8 cellular contexts compared by ENCODE assay signal in genomic region chr3:136752046-136752326, GRCh38. TPM values are rescaled to one million over a fixed set of nuclear protein-coding genes. Genes with fewer than 3 reads are reported as not detected.
A peak's percentile ranks its signal among the peaks of the same experiment; 100 is the strongest.
DNase-seq lines count a peak whose midpoint lies in the region; ATAC-seq, FAIRE-seq and TF ChIP-seq lines count a peak whose summit lies in the region.

No MANE protein-coding gene starts in this region.

- WGBS in HepG2 (ENCODE audit: low lambda C conversion rate): 0% methylated on average over 17 of the region's 41 CpGs
- 0 to 1% methylated on average over 16 to 31 of the region's 41 CpGs for WGBS in tibial nerve, 2 donors

- H3K4me3 Mint-ChIP-seq in brain: peak overlapping the region; percentile 81 to 92 (median 88)

- CTCF ChIA-PET in HepG2 (lab: Yijun Ruan, JAX; ENCODE audit: low intra/inter-chr PET ratio, low total read pairs): interaction anchor here (0.9 to 2.2 kb wide), 5 partner anchors 18 to 681 kb away, joined by 3 to 11 read pairs (median 8); no protein-coding TSS in a partner anchor

- DNase-seq in SIG-M5 treated with dmso at 0.1 percent for 504 hours (lab: John Stamatoyannopoulos, UW; ENCODE audit: unreplicated experiment) (peak; percentile 66), SIG-M5 (lab: John Stamatoyannopoulos, UW) (no peak), H54 (ENCODE audit: insufficient read length, low spot score) (peak; percentile 25), NCI-H146 (lab: John Stamatoyannopoulos, UW) (peak; percentile 89), HepG2 (ENCODE audit: low spot score) (no peak), tibial nerve (ENCODE audit: low spot score in 2 of 2) (no peak), OCI-M1 (lab: John Stamatoyannopoulos, UW) (no peak)

- peak; percentile 56 for ATAC-seq in HepG2

- H3K79me2 ChIP-seq in HepG2 (ENCODE audit: insufficient read depth, low read length): peaks cover 42% of the 10 kb centered on the region

- no peaks in the 10 kb centered on the region for H3K9me3 Mint-ChIP-seq in brain

- H3K27ac ChIP-seq in HepG2 (ENCODE audit: extremely low read length, insufficient read depth, low read length) (peak overlapping the region; percentile 94), tibial nerve (peak overlapping the region; percentile 98 to 100 (median 98))

- H3K27ac Mint-ChIP-seq in brain: peak overlapping the region; percentile 98 to 100 (median 99)

- no peaks in the 10 kb centered on the region for H3K9me3 ChIP-seq in HepG2 (ENCODE audit: low read length)
- H3K9me3 ChIP-seq in tibial nerve: no peaks in the 10 kb centered on the region

- peak overlapping the region; percentile 67 to 74 (median 68); a peak in 5 of 6 replicates for H3K4me3 ChIP-seq in HepG2 (replicated peaks in 1 of 3; ENCODE audit: insufficient read depth in 1 of 3, low read depth in 2 of 3, low read length in 3 of 3)
- H3K4me3 ChIP-seq in tibial nerve: peak overlapping the region; percentile 82 to 94 (median 88)

- no peak for TF ChIP-seq EP300 in HepG2 (IDR thresholded peaks at IDR 0.05; ENCODE audit: low read depth in 2 of 2, low read length in 2 of 2)
- no peak for TF ChIP-seq EP300 in HepG2 (CRISPR knock-in tag; IDR thresholded peaks at IDR 0.05; ENCODE audit: borderline replicate concordance)
- no peak for TF ChIP-seq EP300 in tibial nerve (IDR thresholded peaks at IDR 0.05)

- no peaks in the 10 kb centered on the region for H3K27me3 Mint-ChIP-seq in brain

- no peak for TF ChIP-seq CTCF in brain (conservative IDR thresholded peaks at IDR 0.05)
- TF ChIP-seq CTCF in HepG2 (CRISPR knock-in tag; IDR thresholded peaks at IDR 0.05): no peak
- no peak for TF ChIP-seq CTCF in tibial nerve (IDR thresholded peaks at IDR 0.05)

- no peak for TF ChIP-seq RAD21 in HepG2 (CRISPR knock-in tag; IDR thresholded peaks at IDR 0.05)

- in situ Hi-C loops in HepG2 (cut with HindIII; ENCODE audit: extremely low pct_ligation_motif_present, low pct_unique_long_range_greater_than_20kb): loop anchor here (10.0 kb wide), 2 partner anchors 357 to 677 kb away; no protein-coding TSS in a partner anchor

- H3K4me2 ChIP-seq in HepG2 (ENCODE audit: low read depth, low read length): peak overlapping the region; percentile 18; the same call in 1 of the 2 replicates

- H3K4me1 ChIP-seq in HepG2 (ENCODE audit: insufficient read depth, low read length) (peaks cover 31% of the 10 kb centered on the region), tibial nerve (peaks cover 0 to 49% (median 18%) of the 10 kb centered on the region in 4 donors)

- BruUV-seq in HepG2 (replicated peaks; lab: Mats Ljungman, UMichigan): no TSS peak

- peak overlapping the region; percentile 84 for H3K9ac ChIP-seq in HepG2 (ENCODE audit: insufficient read depth, low read depth, low read length)

- no peak overlapping the region for H2AFZ ChIP-seq in HepG2 (ENCODE audit: low read length)

- peaks cover 54% of the 10 kb centered on the region for H3K4me1 Mint-ChIP-seq in brain

- H3K27me3 ChIP-seq in HepG2 (ENCODE audit: control insufficient read depth in 1 of 2, insufficient read depth in 2 of 2, low read length in 2 of 2): no peaks in the 10 kb centered on the region
- H3K27me3 ChIP-seq in tibial nerve: no peaks in the 10 kb centered on the region

- POLR2A ChIA-PET in HepG2 (lab: Yijun Ruan, JAX): interaction anchor here (0.7 to 3.6 kb wide), 43 partner anchors 8 to 677 kb away, joined by 3 to 41 read pairs (median 4); partner anchors contain the start of genes MSL2, NCK1, PCCB and SLC35G2

- TF ChIP-seq POLR2A in H54 (IDR thresholded peaks at IDR 0.05; ENCODE audit: low read depth, low read length) (no peak), HepG2 (IDR thresholded peaks at IDR 0.05; ENCODE audit: insufficient read depth in 1 of 2, low read depth in 2 of 2, low read length in 2 of 2) (no peak), tibial nerve (IDR thresholded peaks at IDR 0.05) (no peak)

- intact Hi-C loops in HepG2 (cut with micrococcal nuclease; ENCODE audit: unreplicated experiment): loop anchor here (1.0 to 10.0 kb wide), 6 partner anchors 111 to 557 kb away; partner anchors contain the start of genes MSL2 and NCK1

- no peaks in the 10 kb centered on the region for H4K20me1 ChIP-seq in HepG2 (ENCODE audit: insufficient read depth, low read length)

- H3K36me3 ChIP-seq in HepG2 (replicated peaks in 1 of 2; ENCODE audit: control insufficient read depth in 1 of 2, insufficient read depth in 2 of 2, low read length in 2 of 2) (no peaks in the 10 kb centered on the region; a peak in 1 of 5 replicates), tibial nerve (no peaks in the 10 kb centered on the region)

- no peak for FAIRE-seq in H54 (lab: Jason Lieb, UNC)
- FAIRE-seq in HepG2 (lab: Jason Lieb, UNC): no peak

- H3K36me3 Mint-ChIP-seq in brain: peaks cover 9% of the 10 kb centered on the region

TF ChIP-seq in HepG2, 621 proteins besides CTCF, POLR2A, EP300 and RAD21 (continues in another document):
- TF ChIP-seq SIX1 (CRISPR knock-in tag; IDR thresholded peaks at IDR 0.05; ENCODE audit: borderline replicate concordance) (no peak), ZNF782 (CRISPR knock-in tag; IDR thresholded peaks at IDR 0.05; ENCODE audit: borderline replicate concordance) (0 out of 2 replicates have a peak, but pooled peaks have one; percentile 27), GTF2F1 (IDR thresholded peaks at IDR 0.05; ENCODE audit: low read length) (no peak), YY1 (IDR thresholded peaks at IDR 0.05; ENCODE audit: insufficient read depth, insufficient replicate concordance, low read depth, low read length) (peak; percentile 87), AKNA (CRISPR knock-in tag; IDR thresholded peaks at IDR 0.05; ENCODE audit: borderline replicate concordance) (no peak), ZNF468 (CRISPR knock-in tag; IDR thresholded peaks at IDR 0.05) (0 out of 2 replicates have a peak, but pooled peaks have one; percentile 71), ZNF101 (CRISPR knock-in tag; IDR thresholded peaks at IDR 0.05; ENCODE audit: borderline replicate concordance, low read depth) (no peak), ZNF296 (CRISPR knock-in tag; conservative IDR thresholded peaks at IDR 0.05) (no peak), TCF7 (IDR thresholded peaks at IDR 0.05; ENCODE audit: low read depth) (0 out of 2 replicates have a peak, but pooled peaks have one; percentile 5), ASH2L (IDR thresholded peaks at IDR 0.05; ENCODE audit: insufficient read length, low read depth, low read length) (peak; percentile 17)

RNA-seq across cellular contexts. Expression of gene STAG1, which starts 0.2 kb away (rescaled TPM):
- polyA plus RNA-seq in brain (ENCODE audit: insufficient read depth, low read depth, low replicate concordance): 10.0 TPM
- total RNA-seq in HepG2 (2016; rRNA removed; fragmentation: Illumina TruSeq; extraction: Trizol): 25.9 and 37.8 TPM in 2 replicates
- 12.4 and 13.3 TPM in 2 replicates for total RNA-seq in HepG2 (2016; cell fraction: cytosol; rRNA removed; fragmentation: Illumina TruSeq; extraction: Trizol; ENCODE audit: low read depth)
- total RNA-seq in HepG2 (2016; cell fraction: insoluble cytoplasmic fraction; rRNA removed; fragmentation: Illumina TruSeq; extraction: Trizol): 27.2 and 38.3 TPM in 2 replicates
- total RNA-seq in HepG2 (2016; cell fraction: membrane; rRNA removed; fragmentation: Illumina TruSeq; extraction: Trizol): 13.0 and 13.7 TPM in 2 replicates
- total RNA-seq in HepG2 (2016; cell fraction: nucleus; rRNA removed; fragmentation: Illumina TruSeq; extraction: Trizol): 45.3 and 46.5 TPM in 2 replicates
- 5.8 and 6.2 TPM in 2 replicates for polyA plus RNA-seq in HepG2 (2011; rRNA removed)
- polyA plus RNA-seq in HepG2 (2011; cell fraction: cytosol; rRNA removed): 2.4 and 4.3 TPM in 2 replicates
- polyA plus RNA-seq in HepG2 (2011; cell fraction: nucleus; rRNA removed): 2.8 and 4.2 TPM in 2 replicates
- 7.8 and 8.7 TPM in 2 replicates for polyA plus RNA-seq in HepG2 (2012)
- 1.00 and 1.1 TPM in 2 replicates for polyA plus RNA-seq in HepG2 (2016; cell fraction: cytosol; fragmentation: Illumina TruSeq; extraction: Trizol; ENCODE audit: low read depth)
- 19.1 and 21.9 TPM in 2 replicates for polyA plus RNA-seq in HepG2 (2016; cell fraction: insoluble cytoplasmic fraction; fragmentation: Illumina TruSeq; extraction: Trizol; ENCODE audit: low read depth)
- polyA plus RNA-seq in HepG2 (2016; cell fraction: membrane; fragmentation: Illumina TruSeq; extraction: Trizol; ENCODE audit: low read depth): 2.9 and 3.1 TPM in 2 replicates
- 16.1 and 16.2 TPM in 2 replicates for polyA plus RNA-seq in HepG2 (2016; cell fraction: nucleus; fragmentation: Illumina TruSeq; extraction: Trizol; ENCODE audit: insufficient read depth, low read depth)
- polyA minus RNA-seq in HepG2 (2011; rRNA and poly(A)+ RNA removed; ENCODE audit: low replicate concordance): 5.2 and 17.2 TPM in 2 replicates
- polyA minus RNA-seq in HepG2 (2011; cell fraction: cytosol; rRNA and poly(A)+ RNA removed): 9.1 and 13.0 TPM in 2 replicates
- 44.2 and 44.3 TPM in 2 replicates for polyA minus RNA-seq in HepG2 (2011; cell fraction: nucleus; rRNA and poly(A)+ RNA removed)
- total RNA-seq in tibial nerve: 10 to 100 TPM; 48.6 to 71.2 (median 58.2) TPM

Comparison
In these comparisons a context has a peak if more than half of its experiments do, and no peak if none do; other contexts are left out.
1. DNase-seq: peak in SIG-M5 treated with dmso at 0.1 percent for 504 hours (single experiment), H54 (single experiment) and NCI-H146 (single experiment); none in SIG-M5 (single experiment), HepG2 (single experiment), tibial nerve (0 of 2) and OCI-M1 (single experiment).